ENCODE assay signal across 8 cellular contexts in the genomic region with DNA sequence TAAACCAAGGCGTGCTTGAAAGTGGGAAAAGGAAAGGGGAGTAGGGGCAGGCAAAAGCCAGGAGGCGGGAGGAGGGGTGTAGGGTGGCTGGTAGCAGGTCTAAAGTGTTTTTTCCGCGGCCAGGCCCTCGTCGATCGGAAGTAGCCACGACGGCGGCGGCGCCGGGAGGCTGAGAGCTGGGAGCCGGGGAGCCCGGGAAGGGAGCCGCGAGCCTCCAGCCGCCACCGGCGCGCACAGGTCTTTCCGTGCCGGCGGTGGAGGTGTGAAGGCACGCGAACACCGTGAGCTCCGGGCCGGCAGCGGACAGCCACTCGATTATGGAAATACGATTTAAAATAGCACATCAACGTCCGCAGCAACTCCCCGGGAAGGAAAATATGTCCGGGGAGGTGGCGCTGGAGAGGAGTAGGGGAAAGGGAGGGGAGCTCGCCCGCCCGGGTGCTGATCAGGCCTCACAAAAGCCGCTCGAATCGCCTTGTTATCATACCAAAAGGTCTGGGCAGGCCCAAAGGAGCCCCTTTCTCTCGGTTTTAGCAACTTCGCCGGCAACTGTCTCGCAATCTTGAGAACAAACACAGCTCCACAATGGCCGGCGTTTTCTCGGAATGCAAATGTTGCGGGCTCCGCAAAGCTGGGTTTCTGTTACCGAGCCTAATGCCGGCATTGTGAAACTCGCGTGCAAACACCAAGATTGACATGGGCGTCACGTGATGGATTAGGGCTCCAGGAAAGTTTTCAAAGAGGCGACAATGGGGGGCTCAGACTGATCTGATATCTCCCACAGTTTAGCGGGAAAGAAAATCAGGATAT. TPM values are rescaled to one million over a fixed set of nuclear protein-coding genes. Genes with fewer than 3 reads are reported as not detected.
DNase-seq lines count a peak whose midpoint lies in the region; ATAC-seq and TF ChIP-seq lines count a peak whose summit lies in the region.

No MANE protein-coding gene starts in this region.

- H3K9me3 ChIP-seq in RWPE2 (ENCODE audit: severe bottlenecking) (peaks cover 2% of the 10 kb centered on the region), duodenal mucosa (ENCODE audit: control insufficient read depth in 1 of 2, low read length in 2 of 2) (no peaks in the 10 kb centered on the region), tibial nerve (no peaks in the 10 kb centered on the region)

- ATAC-seq in GM19455 (IDR thresholded peaks at IDR 0.05; ENCODE audit: unreplicated experiment) (peak; percentile 87), HG03469 (IDR thresholded peaks at IDR 0.05; ENCODE audit: unreplicated experiment) (peak; percentile 82), RWPE2 (ENCODE audit: low read depth) (peak; percentile 60), memory B cell (ENCODE audit: low read depth) (peak; percentile 62)

- H3K36me3 ChIP-seq in RWPE2 (ENCODE audit: low read depth) (no peaks in the 10 kb centered on the region), duodenal mucosa (ENCODE audit: control insufficient read depth in 1 of 2, insufficient read depth in 2 of 2, low read length in 2 of 2) (no peaks in the 10 kb centered on the region), tibial nerve (no peaks in the 10 kb centered on the region)

- no peak for TF ChIP-seq CTCF in RWPE2 (IDR thresholded peaks at IDR 0.05; ENCODE audit: poor library complexity, severe bottlenecking)
- no peak for TF ChIP-seq CTCF in tibial nerve (IDR thresholded peaks at IDR 0.05)

- H3K4me1 ChIP-seq in RWPE2 (ENCODE audit: insufficient read depth, poor library complexity, severe bottlenecking) (no peaks in the 10 kb centered on the region), duodenal mucosa (ENCODE audit: control insufficient read depth in 1 of 2, insufficient read depth in 2 of 2, low read length in 2 of 2) (peaks cover 5 to 17% of the 10 kb centered on the region in 2 donors), tibial nerve (peaks cover 0 to 51% (median 9%) of the 10 kb centered on the region in 4 donors)

- no peak for TF ChIP-seq POLR2A in tibial nerve (IDR thresholded peaks at IDR 0.05)

- peaks cover 9% of the 10 kb centered on the region for H3K4me1 Mint-ChIP-seq in memory B cell

- H3K36me3 Mint-ChIP-seq in memory B cell = no peaks in the 10 kb centered on the region

- DNase-seq in DMS53 treated with DMSO at 0.1 percent for 48 hours (lab: John Stamatoyannopoulos, UW; ENCODE audit: unreplicated experiment) (peak; percentile 69), RWPE2 (ENCODE audit: low spot score) (no peak), memory B cell (ENCODE audit: low spot score in 2 of 2) (no peak), tibial nerve (ENCODE audit: low spot score in 2 of 2) (peak in 1 of 2 donors; percentile 23), NCI-H1694 (lab: John Stamatoyannopoulos, UW) (no peak)

- H3K9me3 Mint-ChIP-seq in memory B cell = peaks cover 2% of the 10 kb centered on the region

- H3K27me3 ChIP-seq in RWPE2 (ENCODE audit: insufficient read depth, poor library complexity, severe bottlenecking) (peaks cover 58% of the 10 kb centered on the region), duodenal mucosa (ENCODE audit: control insufficient read depth in 1 of 2, insufficient read depth in 2 of 2, low read length in 2 of 2) (peaks cover 34 to 45% of the 10 kb centered on the region in 2 donors), tibial nerve (peaks cover 0 to 42% of the 10 kb centered on the region in 2 donors)

- H3K4me3 ChIP-seq in RWPE2 (ENCODE audit: severe bottlenecking) (peak overlapping the region; percentile 34), duodenal mucosa (ENCODE audit: low read depth in 1 of 2, low read length in 2 of 2) (peak overlapping the region; percentile 82 to 85), tibial nerve (peak overlapping the region; percentile 50 to 82 (median 69))

- 1% methylated on average over 45 to 60 of the region's 60 CpGs for WGBS in tibial nerve, 2 donors

- H3K27ac ChIP-seq in RWPE2 (ENCODE audit: poor library complexity, severe bottlenecking) (no peak overlapping the region), duodenal mucosa (ENCODE audit: low read depth, low read length) (no peak overlapping the region), tibial nerve (peak overlapping the region in 3 of 4 donors; percentile 59 to 85 (median 78))

- peaks cover 40% of the 10 kb centered on the region for H3K27me3 Mint-ChIP-seq in memory B cell

- TF ChIP-seq EP300 in tibial nerve (IDR thresholded peaks at IDR 0.05) = no peak

- H3K27ac Mint-ChIP-seq in memory B cell = no peak overlapping the region

- peak overlapping the region; percentile 77 for H3K4me3 Mint-ChIP-seq in memory B cell

- peak overlapping the region; percentile 25 to 38 for H3K9ac ChIP-seq in duodenal mucosa (ENCODE audit: low read depth in 1 of 2, low read length in 2 of 2)

RNA-seq across cellular contexts. Expression of a gene that starts 2.9 kb away (rescaled TPM):
- total RNA-seq in tibial nerve = 1 to 10 TPM in 2 of 4 donors, under 1 TPM in 1, not detected in 1; 0.60 to 4.3 (median 1.7) TPM

Comparison
In these comparisons a context has a peak if more than half of its experiments do, and no peak if none do; other contexts are left out.
1. H3K27ac ChIP-seq: peak in tibial nerve (3 of 4); none in RWPE2 (single experiment) and duodenal mucosa (single experiment).
2. Peak in every context shown above with its lines, with median percentiles within 50 percentile points of each other: ATAC-seq and H3K4me3 ChIP-seq.